Comparison of ENCODE assay signal across 1 cellular context in genomic region chr22:38181453-38182200, GRCh38.
A peak's percentile ranks its signal among the peaks of the same experiment; 100 is the strongest.
TF ChIP-seq lines count a peak whose summit lies in the region.

Gene PLA2G6, minus strand, starts transcription at chr22:38181830. Its CDS starts 12,404 bp downstream, at chr22:38169426.

TF ChIP-seq in HEK293, 187 proteins besides CTCF, POLR2A, EP300 and RAD21 (continued from another document and continues in another):
- TF ChIP-seq ZBTB49 (tag by site-specific recombination; IDR thresholded peaks at IDR 0.05; ENCODE audit: low read depth) (no peak), YY1 (tag by site-specific recombination; IDR thresholded peaks at IDR 0.05) (peak; percentile 96; the same call in 1 of the 2 replicates), REPIN1 (tag by site-specific recombination; IDR thresholded peaks at IDR 0.05; ENCODE audit: low read depth) (no peak), MYNN (tag by site-specific recombination; IDR thresholded peaks at IDR 0.05; ENCODE audit: borderline replicate concordance) (no peak), ZNF18 (tag by site-specific recombination; IDR thresholded peaks at IDR 0.05) (no peak), ZNF707 (tag by site-specific recombination; IDR thresholded peaks at IDR 0.05) (no peak), AEBP2 (tag by site-specific recombination; IDR thresholded peaks at IDR 0.05; ENCODE audit: borderline replicate concordance) (no peak), HOXD13 (CRISPR knock-in tag; IDR thresholded peaks at IDR 0.05; ENCODE audit: borderline replicate concordance) (no peak), ZNF600 (tag by site-specific recombination; IDR thresholded peaks at IDR 0.05) (0 out of 2 replicates have a peak, but pooled peaks have one; percentile 30), BCL11B (tag by site-specific recombination; IDR thresholded peaks at IDR 0.05; ENCODE audit: low read depth) (peak; percentile 42; the same call in 1 of the 2 replicates), ZNF292 (tag by site-specific recombination; IDR thresholded peaks at IDR 0.05; ENCODE audit: borderline replicate concordance, low read depth) (no peak), ZNF529 (tag by site-specific recombination; IDR thresholded peaks at IDR 0.05; ENCODE audit: insufficient replicate concordance) (no peak), ZBTB48 (tag by site-specific recombination; IDR thresholded peaks at IDR 0.05) (no peak; the same call in none of the 2 replicates), ZFHX2 (tag by site-specific recombination; conservative IDR thresholded peaks at IDR 0.05) (no peak), ZBTB7A (tag by site-specific recombination; IDR thresholded peaks at IDR 0.05; ENCODE audit: low read depth) (peak; percentile 54; the same call in 1 of the 2 replicates), ZNF580 (tag by site-specific recombination; IDR thresholded peaks at IDR 0.05) (no peak), ZBTB8A (tag by site-specific recombination; IDR thresholded peaks at IDR 0.05) (peak; percentile 55), ZNF211 (tag by site-specific recombination; IDR thresholded peaks at IDR 0.05; ENCODE audit: low read depth) (no peak), SP3 (tag by site-specific recombination; IDR thresholded peaks at IDR 0.05) (peak; percentile 96), ZNF2 (tag by site-specific recombination; IDR thresholded peaks at IDR 0.05) (no peak), ZNF157 (tag by site-specific recombination; IDR thresholded peaks at IDR 0.05) (no peak), SETDB1 (IDR thresholded peaks at IDR 0.05; ENCODE audit: insufficient read length, low read length) (no peak), ZNF341 (tag by site-specific recombination; IDR thresholded peaks at IDR 0.05; ENCODE audit: low read depth) (no peak), ZSCAN30 (tag by site-specific recombination; IDR thresholded peaks at IDR 0.05) (no peak; the same call in 1 of the 2 replicates), PRDM4 (tag by site-specific recombination; IDR thresholded peaks at IDR 0.05) (no peak), ZNF664 (tag by site-specific recombination; IDR thresholded peaks at IDR 0.05) (no peak), ZNF692 (tag by site-specific recombination; IDR thresholded peaks at IDR 0.05) (peak; percentile 54; the same call in 1 of the 2 replicates), ZNF404 (tag by site-specific recombination; IDR thresholded peaks at IDR 0.05) (no peak), ZNF792 (tag by site-specific recombination; IDR thresholded peaks at IDR 0.05) (no peak), ZNF311 (tag by site-specific recombination; IDR thresholded peaks at IDR 0.05; ENCODE audit: borderline replicate concordance) (no peak), ZFP37 (tag by site-specific recombination; IDR thresholded peaks at IDR 0.05) (no peak), ZNF843 (tag by site-specific recombination; IDR thresholded peaks at IDR 0.05) (no peak), SP7 (tag by site-specific recombination; IDR thresholded peaks at IDR 0.05) (peak; percentile 45; the same call in 1 of the 2 replicates), ZNF37A (tag by site-specific recombination; IDR thresholded peaks at IDR 0.05) (no peak), ZNF704 (tag by site-specific recombination; IDR thresholded peaks at IDR 0.05) (no peak), ZNF335 (tag by site-specific recombination; conservative IDR thresholded peaks at IDR 0.05) (peak; percentile 94), SCRT1 (tag by site-specific recombination; IDR thresholded peaks at IDR 0.05; ENCODE audit: borderline replicate concordance) (no peak), SP2 (tag by site-specific recombination; IDR thresholded peaks at IDR 0.05) (peak; percentile 98), ZNF677 (tag by site-specific recombination; IDR thresholded peaks at IDR 0.05) (no peak), ZNF610 (tag by site-specific recombination; IDR thresholded peaks at IDR 0.05; ENCODE audit: borderline replicate concordance) (peak; percentile 37; the same call in 1 of the 2 replicates), REST (tag by site-specific recombination; IDR thresholded peaks at IDR 0.05) (no peak), MEIS1 (CRISPR knock-in tag; IDR thresholded peaks at IDR 0.05; ENCODE audit: borderline replicate concordance) (no peak), ZBTB10 (tag by site-specific recombination; IDR thresholded peaks at IDR 0.05) (peak; percentile 91), INSM2 (tag by site-specific recombination; IDR thresholded peaks at IDR 0.05) (no peak; the same call in 1 of the 2 replicates), ZNF221 (tag by site-specific recombination; IDR thresholded peaks at IDR 0.05; ENCODE audit: borderline replicate concordance) (no peak)
